In the genomic region with DNA sequence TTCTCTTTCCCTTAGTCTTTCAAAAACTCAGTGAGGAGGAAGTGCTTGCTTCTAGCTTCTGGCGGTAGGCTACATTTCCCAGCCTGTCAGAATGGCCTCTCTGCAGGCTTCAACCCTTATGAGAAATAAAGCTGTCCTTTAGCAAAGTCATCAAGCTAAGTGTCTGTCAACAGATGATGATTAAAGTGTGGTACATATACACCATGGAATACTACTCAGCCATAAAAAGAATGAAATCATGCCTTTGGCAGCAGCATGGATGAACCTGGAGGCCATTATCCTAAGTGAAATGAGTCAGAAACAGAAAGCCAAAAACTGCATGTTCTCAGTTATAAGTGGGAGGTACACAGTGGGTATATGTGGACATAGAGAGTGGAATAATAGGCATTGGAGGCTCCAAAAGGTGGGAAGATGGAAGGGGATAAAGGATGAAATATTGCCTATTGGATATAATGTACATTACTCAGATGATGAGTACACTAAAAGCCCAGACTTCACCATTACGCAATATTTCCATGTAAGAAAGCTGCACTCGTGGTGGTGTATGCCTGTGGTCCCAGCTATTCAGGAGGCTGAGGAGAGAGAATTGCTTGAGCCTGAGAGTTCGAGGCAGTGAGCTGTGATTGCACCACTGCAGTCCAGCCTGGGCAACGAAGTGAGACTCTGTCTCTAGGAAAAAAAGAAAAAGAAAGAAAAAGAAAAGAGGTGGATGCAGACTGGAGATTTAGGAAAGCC, we compare ENCODE assay signal across 13 cellular contexts. TPM values are rescaled to one million over a fixed set of nuclear protein-coding genes. Genes with fewer than 3 reads are reported as not detected.
DNase-seq lines count a peak whose midpoint lies in the region; ATAC-seq and TF ChIP-seq lines count a peak whose summit lies in the region.
"Had no signal": no experiment of that assay in that cellular context is flagged by ENCODE, and none has a peak within 500 bp of the region (broad histone marks: within the 10 kb centered on the region; RNA-seq: fewer than 3 reads in every experiment).

No MANE protein-coding gene starts in this region.

- H3K27ac ChIP-seq in left lung: no peak overlapping the region
- H3K27ac ChIP-seq in transverse colon: peak overlapping the region in 2 of 4 donors; percentile 3 to 10
- H3K27ac ChIP-seq in upper lobe of right lung: no peak overlapping the region

- no peak for TF ChIP-seq CTCF in NB4 (IDR thresholded peaks at IDR 0.05; ENCODE audit: low read depth, low read length)
- TF ChIP-seq CTCF in choroid plexus epithelial cell (conservative IDR thresholded peaks at IDR 0.05; ENCODE audit: low read depth, low read length): no peak
- TF ChIP-seq CTCF in left lung (IDR thresholded peaks at IDR 0.05): no peak
- TF ChIP-seq CTCF in transverse colon (IDR thresholded peaks at IDR 0.05): no peak
- no peak for TF ChIP-seq CTCF in upper lobe of right lung (IDR thresholded peaks at IDR 0.05)
- no peak for TF ChIP-seq CTCF in osteocyte (IDR thresholded peaks at IDR 0.05)

- peaks cover 2% of the 10 kb centered on the region for H3K27me3 Mint-ChIP-seq in osteocyte (ENCODE audit: unreplicated experiment)

- H3K4me3 Mint-ChIP-seq in osteocyte (ENCODE audit: unreplicated experiment): no peak overlapping the region

- in situ Hi-C loops in transverse colon (cut with MboI; ENCODE audit: low pct_ligation_motif_present in 1 of 4, low pct_unique_long_range_greater_than_20kb in 1 of 4, low sequenced_read_pairs in 3 of 4): no loop called here

- WGBS in transverse colon (ENCODE audit: low coverage in 1 of 2), 2 donors: 49 to 64% methylated on average over 4 to 5 of the region's 5 CpGs

- H3K9me3 Mint-ChIP-seq in osteocyte (ENCODE audit: unreplicated experiment): no peaks in the 10 kb centered on the region

- H3K27me3 ChIP-seq in left lung (no peaks in the 10 kb centered on the region), transverse colon (no peaks in the 10 kb centered on the region), upper lobe of right lung (no peaks in the 10 kb centered on the region)

- H3K4me1 ChIP-seq in left lung: peaks cover 0 to 1% of the 10 kb centered on the region in 2 donors
- peaks cover 0 to 25% (median 8%) of the 10 kb centered on the region in 4 donors for H3K4me1 ChIP-seq in transverse colon
- no peaks in the 10 kb centered on the region for H3K4me1 ChIP-seq in upper lobe of right lung

- H3K9me3 ChIP-seq in left lung: no peaks in the 10 kb centered on the region
- H3K9me3 ChIP-seq in transverse colon: no peaks in the 10 kb centered on the region
- H3K9me3 ChIP-seq in upper lobe of right lung: no peaks in the 10 kb centered on the region

- intact Hi-C loops in left lung (cut with DNase I): no loop called here
- intact Hi-C loops in transverse colon (cut with DNase I; ENCODE audit: low total_unique reads): no loop called here
- intact Hi-C loops in upper lobe of right lung (cut with DNase I): no loop called here

- H3K4me3 ChIP-seq in NB4 (ENCODE audit: low read depth, low read length) (no peak overlapping the region), choroid plexus epithelial cell (ENCODE audit: low read depth, low read length) (no peak overlapping the region), left lung (no peak overlapping the region), transverse colon (no peak overlapping the region), upper lobe of right lung (no peak overlapping the region)

- TF ChIP-seq POLR2A in NB4 (IDR thresholded peaks at IDR 0.05; ENCODE audit: extremely low read depth, insufficient read length) (no peak), transverse colon (IDR thresholded peaks at IDR 0.05) (no peak)

- H3K36me3 Mint-ChIP-seq in osteocyte (ENCODE audit: unreplicated experiment): no peaks in the 10 kb centered on the region

- no peaks in the 10 kb centered on the region for H3K4me1 Mint-ChIP-seq in osteocyte (ENCODE audit: unreplicated experiment)

- no peaks in the 10 kb centered on the region for H3K36me3 ChIP-seq in left lung
- no peaks in the 10 kb centered on the region for H3K36me3 ChIP-seq in transverse colon
- no peaks in the 10 kb centered on the region for H3K36me3 ChIP-seq in upper lobe of right lung

- H3K27ac Mint-ChIP-seq in osteocyte (ENCODE audit: unreplicated experiment): no peak overlapping the region

- ATAC-seq in left lung: peak; percentile 26
- no peak for ATAC-seq in upper lobe of right lung

- no peak for TF ChIP-seq EP300 in transverse colon (IDR thresholded peaks at IDR 0.05; ENCODE audit: low read depth)

- DNase-seq in EL: peak; percentile 46
- DNase-seq in NB4 (ENCODE audit: low read depth): peak; percentile 26
- DNase-seq in choroid plexus epithelial cell (ENCODE audit: low read depth): peak; percentile 85
- DNase-seq in left lung: no peak
- no peak for DNase-seq in transverse colon
- DNase-seq in upper lobe of right lung: no peak
- no peak for DNase-seq in osteocyte (ENCODE audit: extremely low spot score, unreplicated experiment)
- no peak for DNase-seq in OCI-M2 (lab: John Stamatoyannopoulos, UW; ENCODE audit: unreplicated experiment)
- DNase-seq: activated CD4-positive, alpha-beta T cell treated with anti-CD3 and anti-CD28 coated beads for 1 hour; glutamatergic neuron; NCI-H1092; NCI-H748 treated with DMSO at 0.1 percent for 48 hours; stimulated activated CD4-positive, alpha-beta T cell treated with anti-CD3 and anti-CD28 coated beads, Interleukin-15, amount 100 ng/mL, for 24 hours had no signal

RNA-seq across cellular contexts. Expression of gene TRIM2, which starts 7.9 kb away (rescaled TPM):
- 10 to 100 TPM; 49.6 to 64.5 TPM for total RNA-seq in left lung
- total RNA-seq in transverse colon: 100 to 1,000 TPM in 2 of 4 donors, 10 to 100 TPM in 2; 71.8 to 124 (median 95.3) TPM
- total RNA-seq in upper lobe of right lung: 35.9 TPM
- 34.0 and 36.0 TPM in 2 replicates for total RNA-seq in osteocyte

Comparison
In these comparisons a context has a peak if more than half of its experiments do, and no peak if none do; other contexts are left out.
1. DNase-seq: peak in EL (single experiment), NB4 (single experiment) and choroid plexus epithelial cell (single experiment); none in left lung (0 of 2), transverse colon (single experiment), upper lobe of right lung (single experiment), osteocyte (single experiment) and OCI-M2 (single experiment).